In the genomic region with DNA sequence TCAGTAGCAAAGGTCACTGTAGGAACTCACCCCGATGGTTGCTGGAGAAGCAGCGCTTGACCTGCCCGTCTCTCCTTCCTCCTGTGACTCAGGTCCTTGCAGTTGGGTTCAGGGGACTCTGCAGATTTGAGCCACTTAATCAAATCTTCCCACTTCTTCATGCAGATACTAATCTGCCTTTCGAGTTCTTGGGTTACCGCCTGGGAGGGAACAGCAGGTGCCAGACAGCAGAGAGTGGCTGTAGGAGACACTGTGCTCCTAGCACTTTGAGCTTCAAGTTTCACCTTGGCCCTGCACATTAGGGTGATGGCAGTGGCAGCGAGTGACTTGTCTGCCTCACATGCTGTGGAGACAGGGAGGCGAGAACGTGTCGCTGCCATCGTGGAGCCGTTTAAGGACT, we compare ENCODE assay signal across 12 cellular contexts.
"Had no signal": no experiment of that assay in that cellular context is flagged by ENCODE, and none has a peak within 500 bp of the region (broad histone marks: within the 10 kb centered on the region; RNA-seq: fewer than 3 reads in every experiment).

No MANE protein-coding gene starts in this region.

- H3K36me3 ChIP-seq: neutrophil had no signal

- H3K27ac ChIP-seq: neutrophil had no signal

- H3K9me3 ChIP-seq: neutrophil had no signal

- ATAC-seq: activated CD8-positive, alpha-beta memory T cell treated with anti-CD3 and anti-CD28 coated beads, Interleukin-2, amount 10 ng/mL, durations not matched to agents 7 days and 5 days; esophagus mucosa; left lobe of liver had no signal

- DNase-seq: activated CD4-positive, alpha-beta memory T cell treated with anti-CD3 and anti-CD28 coated beads for 36 hours; activated CD4-positive, alpha-beta T cell treated with anti-CD3 and anti-CD28 coated beads for 1 hour; activated CD8-positive, alpha-beta memory T cell treated with anti-CD3 and anti-CD28 coated beads, Interleukin-2, amount 10 ng/mL, durations not matched to agents 7 days and 5 days; activated naive CD4-positive, alpha-beta T cell treated with anti-CD3 and anti-CD28 coated beads, Interleukin-2, amount 10 ng/mL, durations not matched to agents 7 days and 5 days; activated T-cell treated with anti-CD3 and anti-CD28 coated beads, Interleukin-2, amount 50 U/mL, for 1 hour; naive B cell; stimulated activated CD4-positive, alpha-beta T cell treated with anti-CD3 and anti-CD28 coated beads, Interleukin-12 subunit alpha, Interleukin-12 subunit beta, amount 100 ng/mL, for 4 hours; stimulated activated CD4-positive, alpha-beta T cell treated with anti-CD3 and anti-CD28 coated beads, Interleukin-2, amount 100 ng/mL, for 24 hours; T1000 had no signal
